8 cellular contexts compared by ENCODE assay signal in the genomic region with DNA sequence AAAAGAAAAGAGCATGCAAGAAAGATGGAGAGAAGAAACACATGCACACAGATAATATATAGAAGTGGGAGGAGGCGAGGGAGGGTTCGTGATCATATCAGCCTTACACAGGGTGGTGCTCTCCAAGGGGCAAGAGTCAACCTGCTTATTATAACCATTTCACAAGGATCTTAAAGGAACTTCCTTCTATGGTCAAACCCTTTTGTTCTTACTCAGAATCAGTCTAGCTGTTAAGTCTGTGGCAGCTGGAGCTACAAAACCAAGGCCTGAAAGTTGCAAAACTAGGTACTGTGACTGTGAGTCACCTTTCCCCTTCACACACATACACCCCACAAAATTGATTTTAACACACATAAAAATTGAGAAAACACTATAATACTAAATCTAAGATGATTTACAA. TPM values are rescaled to one million over a fixed set of nuclear protein-coding genes. Genes with fewer than 3 reads are reported as not detected.
DNase-seq lines count a peak whose midpoint lies in the region; ATAC-seq and TF ChIP-seq lines count a peak whose summit lies in the region.

No MANE protein-coding gene starts in this region.

- peaks cover 32% of the 10 kb centered on the region for H3K4me1 Mint-ChIP-seq in CD8-positive, alpha-beta T cell (ENCODE audit: low read depth)
- H3K4me1 Mint-ChIP-seq in activated CD8-positive, alpha-beta T cell treated with anti-CD3 and anti-CD28 coated beads for 36 hours (ENCODE audit: low read depth): peaks cover 53% of the 10 kb centered on the region

- intact Hi-C loops in CD8-positive, alpha-beta T cell (cut with DNase I, micrococcal nuclease): no loop called here
- intact Hi-C loops in activated CD8-positive, alpha-beta T cell treated with anti-CD3 and anti-CD28 coated beads for 36 hours (cut with micrococcal nuclease): no loop called here
- intact Hi-C loops in head of caudate nucleus (cut with DNase I): no loop called here

- H3K9me3 ChIP-seq in CD8-positive, alpha-beta T cell (ENCODE audit: low read length): no peaks in the 10 kb centered on the region
- H3K9me3 ChIP-seq in SJCRH30 (replicated peaks): no peaks in the 10 kb centered on the region

- peak in 5 of 7 experiments; percentile 17 to 55 (median 35) for DNase-seq in CD8-positive, alpha-beta T cell
- peak; percentile 70 for DNase-seq in activated CD8-positive, alpha-beta T cell treated with anti-CD3 and anti-CD28 coated beads for 36 hours
- DNase-seq in myocyte (ENCODE audit: low read depth) (peak; percentile 50), head of caudate nucleus (no peak), SHP77 treated with DMSO at 0.1 percent for 48 hours (lab: John Stamatoyannopoulos, UW) (no peak), SJCRH30 (no peak)

- peaks cover 13% of the 10 kb centered on the region for H3K4me1 ChIP-seq in CD8-positive, alpha-beta T cell (ENCODE audit: insufficient read depth, low read length)
- H3K4me1 ChIP-seq in SJCRH30: no peaks in the 10 kb centered on the region; the same call in 1 of the 2 replicates

- no peak overlapping the region for H3K4me3 ChIP-seq in CD8-positive, alpha-beta T cell (ENCODE audit: low read depth, low read length)
- H3K4me3 ChIP-seq in SJCRH30: no peak overlapping the region

- H3K27me3 Mint-ChIP-seq in CD8-positive, alpha-beta T cell (ENCODE audit: low read depth): no peaks in the 10 kb centered on the region
- H3K27me3 Mint-ChIP-seq in activated CD8-positive, alpha-beta T cell treated with anti-CD3 and anti-CD28 coated beads for 36 hours: no peaks in the 10 kb centered on the region

- H3K27me3 ChIP-seq in CD8-positive, alpha-beta T cell (ENCODE audit: insufficient read depth, low read length): no peaks in the 10 kb centered on the region
- no peaks in the 10 kb centered on the region for H3K27me3 ChIP-seq in SJCRH30

- POLR2A ChIA-PET in CD8-positive, alpha-beta T cell (lab: Charles Lee): interaction anchor here (1.1 to 2.8 kb wide), 2 partner anchors 9 to 18 kb away, joined by 6 to 13 read pairs; partner anchors contain the start of gene ERMP1
- POLR2A ChIA-PET in activated CD8-positive, alpha-beta T cell treated with anti-CD3 and anti-CD28 coated beads for 36 hours (lab: Charles Lee): interaction anchor here (0.7 to 1.9 kb wide), 2 partner anchors 10 to 16 kb away, joined by 3 to 9 read pairs; no protein-coding TSS in a partner anchor

- CTCF ChIA-PET in CD8-positive, alpha-beta T cell (lab: Charles Lee): interaction anchor here (1.0 to 2.3 kb wide), 7 partner anchors 10 to 35 kb away, joined by 3 to 7 read pairs (median 4); partner anchors contain the start of gene ERMP1
- CTCF ChIA-PET in activated CD8-positive, alpha-beta T cell treated with anti-CD3 and anti-CD28 coated beads for 36 hours (lab: Charles Lee): interaction anchor here (0.9 to 12.3 kb wide), 6 partner anchors 9 to 203 kb away, joined by 3 to 124 read pairs (median 9); partner anchors contain the start of gene ERMP1

- H3K9me3 Mint-ChIP-seq in CD8-positive, alpha-beta T cell: no peaks in the 10 kb centered on the region
- no peaks in the 10 kb centered on the region for H3K9me3 Mint-ChIP-seq in activated CD8-positive, alpha-beta T cell treated with anti-CD3 and anti-CD28 coated beads for 36 hours

- H3K36me3 Mint-ChIP-seq in CD8-positive, alpha-beta T cell: peaks cover 8% of the 10 kb centered on the region
- H3K36me3 Mint-ChIP-seq in activated CD8-positive, alpha-beta T cell treated with anti-CD3 and anti-CD28 coated beads for 36 hours (ENCODE audit: low read depth): peaks cover 4% of the 10 kb centered on the region

- peak; percentile 86 for ATAC-seq in CD8-positive, alpha-beta T cell
- peak; percentile 77 for ATAC-seq in GM19452 (IDR thresholded peaks at IDR 0.05; ENCODE audit: unreplicated experiment)
- ATAC-seq in HG03439 (IDR thresholded peaks at IDR 0.05; ENCODE audit: unreplicated experiment): peak; percentile 84
- peak; percentile 93 for ATAC-seq in activated CD8-positive, alpha-beta T cell treated with anti-CD3 and anti-CD28 coated beads for 36 hours

- H3K27ac Mint-ChIP-seq in CD8-positive, alpha-beta T cell: peak overlapping the region; percentile 19
- H3K27ac Mint-ChIP-seq in activated CD8-positive, alpha-beta T cell treated with anti-CD3 and anti-CD28 coated beads for 36 hours: peak overlapping the region; percentile 1

- TF ChIP-seq CTCF in CD8-positive, alpha-beta T cell (IDR thresholded peaks at IDR 0.05): no peak
- no peak for TF ChIP-seq CTCF in activated CD8-positive, alpha-beta T cell treated with anti-CD3 and anti-CD28 coated beads for 36 hours (IDR thresholded peaks at IDR 0.05)

- H3K36me3 ChIP-seq in CD8-positive, alpha-beta T cell (ENCODE audit: insufficient read depth, low read length): no peaks in the 10 kb centered on the region
- H3K36me3 ChIP-seq in SJCRH30: no peaks in the 10 kb centered on the region

- H3K4me3 Mint-ChIP-seq in CD8-positive, alpha-beta T cell: no peak overlapping the region
- no peak overlapping the region for H3K4me3 Mint-ChIP-seq in activated CD8-positive, alpha-beta T cell treated with anti-CD3 and anti-CD28 coated beads for 36 hours

- H3K27ac ChIP-seq in CD8-positive, alpha-beta T cell (ENCODE audit: low read depth, low read length): no peak overlapping the region
- H3K27ac ChIP-seq in SJCRH30: no peak overlapping the region

RNA-seq across cellular contexts. Expression of gene ERMP1, which starts 18.5 kb away (rescaled TPM):
- total RNA-seq in CD8-positive, alpha-beta T cell: 1 to 10 TPM; 5.2 to 7.9 TPM
- 10 to 100 TPM; 14.7 to 15.9 TPM for total RNA-seq in activated CD8-positive, alpha-beta T cell treated with anti-CD3 and anti-CD28 coated beads for 36 hours
- total RNA-seq in myocyte: 8.5 and 8.8 TPM in 2 replicates
- polyA plus RNA-seq in myocyte (2012): 3.2 TPM
- 8.8 and 10.4 TPM in 2 replicates for total RNA-seq in SJCRH30 (2014; rRNA removed; shearing (Covaris generic))

RNA-seq across cellular contexts. Expression of gene MLANA, which starts 39.2 kb away (rescaled TPM):
- total RNA-seq in CD8-positive, alpha-beta T cell: not detected
- not detected for total RNA-seq in activated CD8-positive, alpha-beta T cell treated with anti-CD3 and anti-CD28 coated beads for 36 hours
- 0.70 TPM in 1 of 2 replicates, not detected in the other for total RNA-seq in myocyte
- 0.37 TPM for polyA plus RNA-seq in myocyte (2012)
- total RNA-seq in SJCRH30 (2014; rRNA removed; shearing (Covaris generic)): 0.04 TPM in 1 of 2 replicates, not detected in the other

Comparison
In these comparisons a context has a peak if more than half of its experiments do, and no peak if none do; other contexts are left out.
1. DNase-seq: peak in CD8-positive, alpha-beta T cell (5 of 7), activated CD8-positive, alpha-beta T cell treated with anti-CD3 and anti-CD28 coated beads for 36 hours (single experiment) and myocyte (single experiment); none in head of caudate nucleus (0 of 42), SHP77 treated with DMSO at 0.1 percent for 48 hours (single experiment) and SJCRH30 (0 of 2).
2. Peak in every context shown above with its lines, with median percentiles within 50 percentile points of each other: ATAC-seq.